Comparison of ENCODE assay signal across 1 cellular context in the genomic region with DNA sequence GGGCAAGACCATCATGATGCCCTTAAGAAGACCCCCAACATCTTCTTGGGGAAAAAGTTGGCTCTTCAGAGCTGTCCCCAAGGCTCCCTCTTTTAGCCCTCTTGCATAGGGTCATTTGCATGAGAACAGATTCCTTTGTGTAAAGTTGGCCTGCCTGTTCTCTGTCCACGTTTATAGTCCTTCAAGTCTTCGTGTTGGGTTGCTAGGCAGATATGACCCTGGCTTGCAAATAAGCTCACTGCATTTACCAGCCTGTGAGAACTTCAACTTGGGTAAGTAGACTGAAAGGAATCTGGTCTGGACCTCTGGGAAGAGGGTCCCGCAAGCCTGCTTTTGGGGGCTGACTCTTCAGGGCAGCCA.
TF ChIP-seq lines count a peak whose summit lies in the region.

No MANE protein-coding gene starts in this region.

TF ChIP-seq in H1, 55 proteins besides CTCF, POLR2A, EP300 and RAD21:
- TF ChIP-seq CREB1 (IDR thresholded peaks at IDR 0.05) = peak; percentile 49; the same call in 1 of the 2 replicates
- TF ChIP-seq RFX5 (IDR thresholded peaks at IDR 0.05; ENCODE audit: borderline replicate concordance, low read depth, low read length) = peak; percentile 88
- no peak for TF ChIP-seq SIRT6 (IDR thresholded peaks at IDR 0.05; ENCODE audit: low read length)
- TF ChIP-seq KDM4A (IDR thresholded peaks at IDR 0.05; ENCODE audit: low read depth, low read length, severe bottlenecking) = peak; percentile 35
